In genomic region chr4:25704516-25704915, GRCh38 we compare ENCODE assay signal across 23 cellular contexts. TPM values are rescaled to one million over a fixed set of nuclear protein-coding genes. Genes with fewer than 3 reads are reported as not detected.
DNase-seq lines count a peak whose midpoint lies in the region; ATAC-seq, FAIRE-seq and TF ChIP-seq lines count a peak whose summit lies in the region.
"Had no signal": no experiment of that assay in that cellular context is flagged by ENCODE, and none has a peak within 500 bp of the region (broad histone marks: within the 10 kb centered on the region; RNA-seq: fewer than 3 reads in every experiment).

No MANE protein-coding gene starts in this region.

- TF ChIP-seq CTCF in A673 (conservative IDR thresholded peaks at IDR 0.05; ENCODE audit: low read depth, low read length) = no peak
- no peak for TF ChIP-seq CTCF in Peyer's patch (IDR thresholded peaks at IDR 0.05)
- TF ChIP-seq CTCF in mucosa of descending colon (IDR thresholded peaks at IDR 0.05) = no peak
- TF ChIP-seq CTCF in kidney (IDR thresholded peaks at IDR 0.05; ENCODE audit: borderline replicate concordance, extremely low read depth, insufficient read depth) = no peak

- CTCF ChIA-PET in A673 (lab: Charles Lee) = no interaction called here

- peak; percentile 64 for ATAC-seq in mucosa of descending colon

- H3K9ac ChIP-seq in kidney (ENCODE audit: low read length in 2 of 2) = no peak overlapping the region

- BruUV-seq in A673 (replicated peaks; lab: Mats Ljungman, UMichigan) = no TSS peak

- no peak for TF ChIP-seq POLR2A in Peyer's patch (IDR thresholded peaks at IDR 0.05)

- DNase-seq in NCI-H82 (lab: John Stamatoyannopoulos, UW) (peak; percentile 38), NCI-H82 treated with DMSO at 0.1 percent for 48 hours (lab: John Stamatoyannopoulos, UW; ENCODE audit: unreplicated experiment) (no peak), A673 (ENCODE audit: low spot score) (peak; percentile 30), Peyer's patch (peak in 1 of 3 donors; percentile 53), mucosa of descending colon (peak in 1 of 3 donors; percentile 6), AG20443 (ENCODE audit: low spot score) (no peak), kidney (no peak), inferior parietal cortex (ENCODE audit: extremely low spot score) (no peak)
- DNase-seq: C1 segment of cervical spinal cord; CD4-positive, alpha-beta memory T cell; COR-L47; DMS53; DMS79 treated with DMSO at 0.1 percent for 48 hours; GF-D8; GOT3 had no signal

- no peak overlapping the region for H3K4me3 ChIP-seq in A673 (ENCODE audit: low read depth, low read length, poor library complexity, severe bottlenecking)
- H3K4me3 ChIP-seq in Peyer's patch = no peak overlapping the region
- no peak overlapping the region for H3K4me3 ChIP-seq in mucosa of descending colon
- no peak overlapping the region for H3K4me3 ChIP-seq in kidney (ENCODE audit: low read length in 2 of 2)
- H3K4me3 ChIP-seq: HAP-1 had no signal

- no peak overlapping the region for H3K27ac ChIP-seq in A673 (ENCODE audit: low read depth, low read length, poor library complexity, severe bottlenecking)
- peak overlapping the region in 3 of 4 donors; percentile 48 to 81 (median 78) for H3K27ac ChIP-seq in Peyer's patch
- H3K27ac ChIP-seq in kidney (ENCODE audit: low read depth in 2 of 2, low read length in 2 of 2) = no peak overlapping the region
- H3K27ac ChIP-seq: 22Rv1 had no signal

- H3K36me3 ChIP-seq in A673 (ENCODE audit: insufficient read depth, low read length, poor library complexity, severe bottlenecking) (no peaks in the 10 kb centered on the region), Peyer's patch (no peaks in the 10 kb centered on the region), mucosa of descending colon (ENCODE audit: low read depth) (no peaks in the 10 kb centered on the region), kidney (ENCODE audit: control insufficient read depth in 1 of 2, insufficient read depth in 2 of 2, low read length in 2 of 2) (no peaks in the 10 kb centered on the region)
- H3K36me3 ChIP-seq: HAP-1 had no signal

- intact Hi-C loops in A673 (cut with micrococcal nuclease; ENCODE audit: unreplicated experiment) = no loop called here
- intact Hi-C loops in mucosa of descending colon (cut with DNase I, micrococcal nuclease) = no loop called here
- intact Hi-C loops in kidney (cut with DNase I) = no loop called here

- H3K27me3 ChIP-seq in A673 (replicated peaks; ENCODE audit: insufficient read depth, low read depth, low read length, poor library complexity) = no peaks in the 10 kb centered on the region
- H3K27me3 ChIP-seq in Peyer's patch = no peaks in the 10 kb centered on the region

- no peaks in the 10 kb centered on the region for H3K4me1 ChIP-seq in A673 (ENCODE audit: insufficient read depth, low read length, poor library complexity, severe bottlenecking)
- peaks cover 0 to 17% (median 7%) of the 10 kb centered on the region in 4 donors for H3K4me1 ChIP-seq in Peyer's patch
- no peaks in the 10 kb centered on the region for H3K4me1 ChIP-seq in mucosa of descending colon (ENCODE audit: low read depth)
- no peaks in the 10 kb centered on the region for H3K4me1 ChIP-seq in kidney (ENCODE audit: control insufficient read depth in 1 of 2, insufficient read depth in 1 of 2, low read depth in 1 of 2, low read length in 2 of 2)
- H3K4me1 ChIP-seq: HAP-1 had no signal

- no peaks in the 10 kb centered on the region for H3K9me3 ChIP-seq in A673 (ENCODE audit: low read depth, low read length, poor library complexity, severe bottlenecking)
- no peaks in the 10 kb centered on the region for H3K9me3 ChIP-seq in Peyer's patch
- no peaks in the 10 kb centered on the region for H3K9me3 ChIP-seq in mucosa of descending colon
- no peaks in the 10 kb centered on the region for H3K9me3 ChIP-seq in kidney (ENCODE audit: control insufficient read depth in 1 of 2, low read length in 2 of 2)
- H3K9me3 ChIP-seq: HAP-1 had no signal

- POLR2A ChIA-PET in A673 (lab: Charles Lee; ENCODE audit: low non-redundant PET) = no interaction called here

- FAIRE-seq in kidney (lab: Jason Lieb, UNC) = no peak
- FAIRE-seq: A204.1, GM12891, GM18507, H54 had no signal

RNA-seq across cellular contexts. Expression of gene SLC34A2, which starts 48.9 kb away (rescaled TPM):
- total RNA-seq in A673 (2021) (0.06 and 0.24 TPM in 2 replicates), Peyer's patch (10 to 100 TPM in 1 of 4 donors, 1 to 10 TPM in 2, under 1 TPM in 1; 0.83 to 10.3 (median 6.9) TPM), mucosa of descending colon (under 1 TPM in 2 of 3 donors, not detected in 1; 0.19 to 0.35 TPM), kidney (694 TPM)
- polyA plus RNA-seq in kidney (ENCODE audit: insufficient read depth, low read depth, low replicate concordance) = 2.9 TPM
- total RNA-seq: CD4-positive, alpha-beta memory T cell; Daoy; HFFc6 had no signal
- polyA plus RNA-seq: CD4-positive, alpha-beta memory T cell had no signal

Comparison
In these comparisons a context has a peak if more than half of its experiments do, and no peak if none do; other contexts are left out.
1. DNase-seq: peak in NCI-H82 (single experiment) and A673 (single experiment); none in NCI-H82 treated with DMSO at 0.1 percent for 48 hours (single experiment), AG20443 (single experiment), kidney (single experiment) and inferior parietal cortex (single experiment).
2. H3K27ac ChIP-seq: peak in Peyer's patch (3 of 4); none in A673 (single experiment) and kidney (0 of 2).
3. RNA of gene SLC34A2, which starts 48.9 kb away (total RNA-seq): 694 TPM in kidney (single experiment); 0.83 to 10.3 TPM in Peyer's patch, 0.19 to 0.35 TPM in mucosa of descending colon and 0.06 to 0.24 TPM in A673; every median in the first group is over 10 times any median in the second.